Comparison of ENCODE assay signal across 1 cellular context in the genomic region with DNA sequence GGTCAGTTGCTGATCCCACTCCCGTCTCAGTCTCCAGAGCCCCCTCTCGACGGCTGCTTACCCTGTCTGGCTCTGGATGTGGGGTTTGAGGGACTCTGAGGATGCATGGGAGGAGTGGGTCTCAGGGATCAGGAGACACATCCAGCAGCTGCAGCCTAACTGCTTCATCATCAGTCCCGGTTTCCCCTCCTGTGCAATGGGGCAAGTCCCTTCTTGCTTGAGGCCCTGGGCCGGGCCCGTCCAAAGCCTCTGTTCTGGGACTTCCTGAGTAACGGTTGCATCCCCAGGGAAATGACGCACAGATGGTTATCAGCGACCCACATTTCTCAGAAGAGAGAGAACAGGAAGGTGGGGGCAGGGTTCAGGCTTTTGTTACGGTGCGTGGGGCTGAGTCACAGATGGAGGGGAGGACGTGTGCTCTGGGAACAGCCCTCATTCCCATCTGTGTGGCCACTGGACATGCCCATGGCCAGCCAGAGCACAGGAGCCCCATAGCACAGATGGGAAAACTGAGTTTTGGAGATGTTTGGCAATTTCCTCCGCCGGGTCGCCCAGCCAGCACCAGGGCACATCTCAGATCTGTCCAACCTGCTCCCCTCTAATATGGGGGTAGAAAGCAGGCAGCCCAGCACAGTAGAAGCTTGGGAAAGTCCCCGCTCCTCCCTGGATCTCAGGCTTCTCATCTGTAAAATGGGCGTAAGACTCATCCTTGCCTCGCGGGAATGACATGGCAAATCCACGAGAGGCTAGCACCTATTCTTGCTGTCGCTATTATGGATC.
TF ChIP-seq lines count a peak whose summit lies in the region.

No MANE protein-coding gene starts in this region.

TF ChIP-seq in HEK293, 187 proteins besides CTCF, POLR2A, EP300 and RAD21 (continued from another document):
- no peak for TF ChIP-seq ZNF555 (tag by site-specific recombination; conservative IDR thresholded peaks at IDR 0.05)
- TF ChIP-seq ZNF121 (tag by site-specific recombination; IDR thresholded peaks at IDR 0.05), result no peak
- peak; percentile 35; the same call in 1 of the 2 replicates for TF ChIP-seq ZXDB (tag by site-specific recombination; IDR thresholded peaks at IDR 0.05)
- TF ChIP-seq, protein P1, sequence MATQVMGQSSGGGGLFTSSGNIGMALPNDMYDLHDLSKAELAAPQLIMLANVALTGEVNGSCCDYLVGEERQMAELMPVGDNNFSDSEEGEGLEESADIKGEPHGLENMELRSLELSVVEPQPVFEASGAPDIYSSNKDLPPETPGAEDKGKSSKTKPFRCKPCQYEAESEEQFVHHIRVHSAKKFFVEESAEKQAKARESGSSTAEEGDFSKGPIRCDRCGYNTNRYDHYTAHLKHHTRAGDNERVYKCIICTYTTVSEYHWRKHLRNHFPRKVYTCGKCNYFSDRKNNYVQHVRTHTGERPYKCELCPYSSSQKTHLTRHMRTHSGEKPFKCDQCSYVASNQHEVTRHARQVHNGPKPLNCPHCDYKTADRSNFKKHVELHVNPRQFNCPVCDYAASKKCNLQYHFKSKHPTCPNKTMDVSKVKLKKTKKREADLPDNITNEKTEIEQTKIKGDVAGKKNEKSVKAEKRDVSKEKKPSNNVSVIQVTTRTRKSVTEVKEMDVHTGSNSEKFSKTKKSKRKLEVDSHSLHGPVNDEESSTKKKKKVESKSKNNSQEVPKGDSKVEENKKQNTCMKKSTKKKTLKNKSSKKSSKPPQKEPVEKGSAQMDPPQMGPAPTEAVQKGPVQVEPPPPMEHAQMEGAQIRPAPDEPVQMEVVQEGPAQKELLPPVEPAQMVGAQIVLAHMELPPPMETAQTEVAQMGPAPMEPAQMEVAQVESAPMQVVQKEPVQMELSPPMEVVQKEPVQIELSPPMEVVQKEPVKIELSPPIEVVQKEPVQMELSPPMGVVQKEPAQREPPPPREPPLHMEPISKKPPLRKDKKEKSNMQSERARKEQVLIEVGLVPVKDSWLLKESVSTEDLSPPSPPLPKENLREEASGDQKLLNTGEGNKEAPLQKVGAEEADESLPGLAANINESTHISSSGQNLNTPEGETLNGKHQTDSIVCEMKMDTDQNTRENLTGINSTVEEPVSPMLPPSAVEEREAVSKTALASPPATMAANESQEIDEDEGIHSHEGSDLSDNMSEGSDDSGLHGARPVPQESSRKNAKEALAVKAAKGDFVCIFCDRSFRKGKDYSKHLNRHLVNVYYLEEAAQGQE (tag by site-specific recombination; IDR thresholded peaks at IDR 0.05), result no peak
- TF ChIP-seq ZNF394 (tag by site-specific recombination; IDR thresholded peaks at IDR 0.05; ENCODE audit: borderline replicate concordance), result 0 out of 2 replicates have a peak, but pooled peaks have one; percentile 25
- peak; percentile 45; the same call in 1 of the 2 replicates for TF ChIP-seq ZNF398 (tag by site-specific recombination; IDR thresholded peaks at IDR 0.05)
- TF ChIP-seq ZNF600 (tag by site-specific recombination; IDR thresholded peaks at IDR 0.05), result peak; percentile 64; the same call in 1 of the 2 replicates
